ENCODE assay signal across 12 cellular contexts in the genomic region with DNA sequence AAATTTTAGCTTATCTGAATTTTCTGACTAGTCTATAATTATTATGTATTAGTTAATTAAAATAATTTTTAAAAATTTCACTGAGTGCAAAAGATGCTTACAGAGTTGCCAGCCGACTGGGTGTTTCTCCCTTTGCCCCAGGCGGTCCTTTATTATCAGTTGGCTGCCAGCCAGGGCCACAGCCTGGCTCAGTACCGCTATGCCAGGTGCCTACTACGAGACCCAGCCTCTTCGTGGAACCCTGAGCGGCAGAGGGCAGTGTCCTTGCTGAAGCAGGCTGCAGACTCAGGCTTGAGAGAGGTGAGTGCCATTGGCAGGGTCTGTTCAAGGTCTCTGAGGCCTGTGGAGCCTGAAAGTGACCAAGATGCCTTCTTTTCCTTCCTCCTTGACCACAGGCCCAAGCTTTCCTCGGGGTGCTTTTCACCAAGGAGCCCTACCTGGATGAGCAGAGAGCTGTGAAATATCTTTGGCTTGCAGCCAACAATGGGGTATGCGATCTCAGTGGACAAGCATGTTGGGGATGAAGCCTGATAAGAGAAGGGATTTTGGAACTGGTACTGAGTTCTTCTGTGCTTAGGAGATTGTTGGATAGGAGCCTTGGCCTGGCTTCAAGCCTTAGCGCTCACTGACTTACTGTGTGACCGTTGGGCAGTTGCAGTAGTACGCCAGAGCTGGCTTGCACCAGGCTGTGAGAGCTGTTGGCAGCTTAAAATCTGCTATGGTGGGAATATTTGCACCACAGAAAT. TPM values are rescaled to one million over a fixed set of nuclear protein-coding genes. Genes with fewer than 3 reads are reported as not detected.
A peak's percentile ranks its signal among the peaks of the same experiment; 100 is the strongest.
DNase-seq lines count a peak whose midpoint lies in the region; ATAC-seq and TF ChIP-seq lines count a peak whose summit lies in the region.
"Had no signal": no experiment of that assay in that cellular context is flagged by ENCODE, and none has a peak within 500 bp of the region (broad histone marks: within the 10 kb centered on the region; RNA-seq: fewer than 3 reads in every experiment).

No MANE protein-coding gene starts in this region.

- TF ChIP-seq POLR2A in erythroblast (IDR thresholded peaks at IDR 0.05; ENCODE audit: low read length) = no peak
- TF ChIP-seq POLR2A in transverse colon (IDR thresholded peaks at IDR 0.05) = no peak

- H3K4me3 Mint-ChIP-seq in T-cell = no peak overlapping the region
- H3K4me3 Mint-ChIP-seq: activated naive CD4-positive, alpha-beta T cell treated with anti-CD3 and anti-CD28 coated beads, Interleukin-2, amount 50 U/mL, for 24 hours; nephron had no signal

- CTCF ChIA-PET in T-cell (lab: Charles Lee) = no interaction called here

- ATAC-seq in GM19395 (IDR thresholded peaks at IDR 0.05; ENCODE audit: unreplicated experiment) (no peak), T-cell (replicated peaks in 1 of 4) (no peak)

- H3K9me3 Mint-ChIP-seq in T-cell = no peaks in the 10 kb centered on the region
- H3K9me3 Mint-ChIP-seq: activated naive CD4-positive, alpha-beta T cell treated with anti-CD3 and anti-CD28 coated beads, Interleukin-2, amount 50 U/mL, for 24 hours; nephron had no signal

- no peaks in the 10 kb centered on the region for H3K27me3 ChIP-seq in transverse colon
- H3K27me3 ChIP-seq: tibial nerve had no signal

- TF ChIP-seq CTCF in transverse colon (IDR thresholded peaks at IDR 0.05) = no peak

- 48 to 70% methylated on average over 4 to 11 of the region's 11 CpGs for WGBS in transverse colon (ENCODE audit: low coverage in 1 of 2), 2 donors

- in situ Hi-C loops in transverse colon (cut with MboI; ENCODE audit: low pct_ligation_motif_present in 1 of 4, low pct_unique_long_range_greater_than_20kb in 1 of 4, low sequenced_read_pairs in 3 of 4) = no loop called here

- peak; percentile 23 to 72 for DNase-seq in NCI-H2081 (lab: John Stamatoyannopoulos, UW)
- DNase-seq in NCI-H2081 treated with DMSO at 0.1 percent for 48 hours (lab: John Stamatoyannopoulos, UW) = no peak
- peak; percentile 85 for DNase-seq in NCI-H69 (lab: John Stamatoyannopoulos, UW)
- peak; percentile 28 to 60 for DNase-seq in erythroblast (lab: John Stamatoyannopoulos, UW)
- peak; percentile 34 for DNase-seq in transverse colon
- DNase-seq in activated CD4-positive, alpha-beta T cell treated with anti-CD3 and anti-CD28 coated beads for 1 hour = no peak
- no peak for DNase-seq in T-cell
- DNase-seq: foreskin melanocyte had no signal

- no peak overlapping the region for H3K27ac ChIP-seq in transverse colon
- H3K27ac ChIP-seq: tibial nerve had no signal

- no peaks in the 10 kb centered on the region for H3K27me3 Mint-ChIP-seq in T-cell
- H3K27me3 Mint-ChIP-seq: activated naive CD4-positive, alpha-beta T cell treated with anti-CD3 and anti-CD28 coated beads, Interleukin-2, amount 50 U/mL, for 24 hours had no signal

- no peak overlapping the region for H3K27ac Mint-ChIP-seq in T-cell
- H3K27ac Mint-ChIP-seq: activated naive CD4-positive, alpha-beta T cell treated with anti-CD3 and anti-CD28 coated beads, Interleukin-2, amount 50 U/mL, for 24 hours; nephron had no signal

- no peak overlapping the region for H3K4me3 ChIP-seq in transverse colon
- H3K4me3 ChIP-seq: tibial nerve had no signal

- intact Hi-C loops in transverse colon (cut with DNase I; ENCODE audit: low total_unique reads) = no loop called here

- H3K4me1 ChIP-seq in transverse colon = no peaks in the 10 kb centered on the region
- H3K4me1 ChIP-seq: tibial nerve had no signal

- no peak for TF ChIP-seq EP300 in transverse colon (IDR thresholded peaks at IDR 0.05; ENCODE audit: low read depth)

- H3K4me1 Mint-ChIP-seq in T-cell = peaks cover 0 to 6% (median 0%) of the 10 kb centered on the region in 3 donors
- H3K4me1 Mint-ChIP-seq: activated naive CD4-positive, alpha-beta T cell treated with anti-CD3 and anti-CD28 coated beads, Interleukin-2, amount 50 U/mL, for 24 hours; nephron had no signal

- peaks cover 50% of the 10 kb centered on the region for H3K36me3 Mint-ChIP-seq in T-cell

- peaks cover 0 to 77% (median 38%) of the 10 kb centered on the region in 4 donors for H3K36me3 ChIP-seq in transverse colon

- POLR2A ChIA-PET in T-cell (lab: Charles Lee) = interaction anchor here in 1 of 2 donors (0.5 kb wide), 1 partner anchor 9 kb away, joined by 3 read pairs; no protein-coding TSS in a partner anchor

- H3K9me3 ChIP-seq in transverse colon = no peaks in the 10 kb centered on the region
- H3K9me3 ChIP-seq: tibial nerve had no signal

RNA-seq across cellular contexts. Expression of gene DELE1, which starts 10.6 kb away (rescaled TPM):
- 100 to 1,000 TPM in 3 of 4 donors, 10 to 100 TPM in 1; 92.6 to 270 (median 126) TPM for total RNA-seq in transverse colon
- total RNA-seq in T-cell = 100 to 1,000 TPM in 1 of 5 donors, 10 to 100 TPM in 4; 80.3 to 130 (median 85.2) TPM

RNA-seq across cellular contexts. Expression of gene PCDH12, which starts 23.7 kb away (rescaled TPM):
- under 1 TPM in 3 of 4 donors, not detected in 1; 0.37 to 0.95 (median 0.68) TPM for total RNA-seq in transverse colon
- under 1 TPM in 2 of 5 donors, not detected in 3; 0.07 to 0.09 TPM for total RNA-seq in T-cell

RNA-seq across cellular contexts. Expression of gene RNF14, which starts 34.6 kb away (rescaled TPM):
- total RNA-seq in transverse colon (10 to 100 TPM; 15.3 to 66.7 (median 57.1) TPM), T-cell (10 to 100 TPM; 16.4 to 35.8 (median 28.2) TPM)

RNA-seq across cellular contexts. Expression of gene PCDH1, which starts 56.1 kb away (rescaled TPM):
- total RNA-seq in transverse colon (100 to 1,000 TPM in 3 of 4 donors, 10 to 100 TPM in 1; 92.5 to 217 (median 164) TPM), T-cell (1 to 10 TPM in 2 of 5 donors, under 1 TPM in 3; 0.23 to 3.0 (median 0.82) TPM)

Comparison
In these comparisons a context has a peak if more than half of its experiments do, and no peak if none do; other contexts are left out.
1. DNase-seq: peak in NCI-H2081 (2 of 2), NCI-H69 (single experiment), erythroblast (2 of 2) and transverse colon (single experiment); none in NCI-H2081 treated with DMSO at 0.1 percent for 48 hours (single experiment), activated CD4-positive, alpha-beta T cell treated with anti-CD3 and anti-CD28 coated beads for 1 hour (single experiment) and T-cell (0 of 34).